ENCODE assay signal across 1 cellular context in the genomic region with DNA sequence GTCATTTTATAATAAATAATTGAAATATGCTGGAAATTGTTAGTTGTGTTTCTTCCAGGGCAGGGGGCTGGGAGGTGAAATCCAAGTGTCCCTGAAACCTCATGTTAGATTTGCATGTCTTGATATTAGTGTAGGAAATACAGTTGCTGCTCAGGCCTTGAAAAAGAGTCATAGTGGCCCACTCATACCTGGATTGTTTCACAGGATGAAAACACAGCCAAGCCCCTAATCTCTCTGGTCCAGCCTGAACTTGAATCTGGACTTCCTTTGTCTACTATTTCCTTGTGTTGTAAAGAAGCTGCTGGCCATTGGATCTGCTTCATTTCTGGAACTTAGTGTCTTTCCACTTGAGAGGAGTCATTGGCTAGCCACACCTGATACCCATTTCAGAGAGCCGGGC.
TF ChIP-seq lines count a peak whose summit lies in the region.

No MANE protein-coding gene starts in this region.

TF ChIP-seq in H1, 55 proteins besides CTCF, POLR2A, EP300 and RAD21 (continued from another document):
- TF ChIP-seq, protein P1, sequence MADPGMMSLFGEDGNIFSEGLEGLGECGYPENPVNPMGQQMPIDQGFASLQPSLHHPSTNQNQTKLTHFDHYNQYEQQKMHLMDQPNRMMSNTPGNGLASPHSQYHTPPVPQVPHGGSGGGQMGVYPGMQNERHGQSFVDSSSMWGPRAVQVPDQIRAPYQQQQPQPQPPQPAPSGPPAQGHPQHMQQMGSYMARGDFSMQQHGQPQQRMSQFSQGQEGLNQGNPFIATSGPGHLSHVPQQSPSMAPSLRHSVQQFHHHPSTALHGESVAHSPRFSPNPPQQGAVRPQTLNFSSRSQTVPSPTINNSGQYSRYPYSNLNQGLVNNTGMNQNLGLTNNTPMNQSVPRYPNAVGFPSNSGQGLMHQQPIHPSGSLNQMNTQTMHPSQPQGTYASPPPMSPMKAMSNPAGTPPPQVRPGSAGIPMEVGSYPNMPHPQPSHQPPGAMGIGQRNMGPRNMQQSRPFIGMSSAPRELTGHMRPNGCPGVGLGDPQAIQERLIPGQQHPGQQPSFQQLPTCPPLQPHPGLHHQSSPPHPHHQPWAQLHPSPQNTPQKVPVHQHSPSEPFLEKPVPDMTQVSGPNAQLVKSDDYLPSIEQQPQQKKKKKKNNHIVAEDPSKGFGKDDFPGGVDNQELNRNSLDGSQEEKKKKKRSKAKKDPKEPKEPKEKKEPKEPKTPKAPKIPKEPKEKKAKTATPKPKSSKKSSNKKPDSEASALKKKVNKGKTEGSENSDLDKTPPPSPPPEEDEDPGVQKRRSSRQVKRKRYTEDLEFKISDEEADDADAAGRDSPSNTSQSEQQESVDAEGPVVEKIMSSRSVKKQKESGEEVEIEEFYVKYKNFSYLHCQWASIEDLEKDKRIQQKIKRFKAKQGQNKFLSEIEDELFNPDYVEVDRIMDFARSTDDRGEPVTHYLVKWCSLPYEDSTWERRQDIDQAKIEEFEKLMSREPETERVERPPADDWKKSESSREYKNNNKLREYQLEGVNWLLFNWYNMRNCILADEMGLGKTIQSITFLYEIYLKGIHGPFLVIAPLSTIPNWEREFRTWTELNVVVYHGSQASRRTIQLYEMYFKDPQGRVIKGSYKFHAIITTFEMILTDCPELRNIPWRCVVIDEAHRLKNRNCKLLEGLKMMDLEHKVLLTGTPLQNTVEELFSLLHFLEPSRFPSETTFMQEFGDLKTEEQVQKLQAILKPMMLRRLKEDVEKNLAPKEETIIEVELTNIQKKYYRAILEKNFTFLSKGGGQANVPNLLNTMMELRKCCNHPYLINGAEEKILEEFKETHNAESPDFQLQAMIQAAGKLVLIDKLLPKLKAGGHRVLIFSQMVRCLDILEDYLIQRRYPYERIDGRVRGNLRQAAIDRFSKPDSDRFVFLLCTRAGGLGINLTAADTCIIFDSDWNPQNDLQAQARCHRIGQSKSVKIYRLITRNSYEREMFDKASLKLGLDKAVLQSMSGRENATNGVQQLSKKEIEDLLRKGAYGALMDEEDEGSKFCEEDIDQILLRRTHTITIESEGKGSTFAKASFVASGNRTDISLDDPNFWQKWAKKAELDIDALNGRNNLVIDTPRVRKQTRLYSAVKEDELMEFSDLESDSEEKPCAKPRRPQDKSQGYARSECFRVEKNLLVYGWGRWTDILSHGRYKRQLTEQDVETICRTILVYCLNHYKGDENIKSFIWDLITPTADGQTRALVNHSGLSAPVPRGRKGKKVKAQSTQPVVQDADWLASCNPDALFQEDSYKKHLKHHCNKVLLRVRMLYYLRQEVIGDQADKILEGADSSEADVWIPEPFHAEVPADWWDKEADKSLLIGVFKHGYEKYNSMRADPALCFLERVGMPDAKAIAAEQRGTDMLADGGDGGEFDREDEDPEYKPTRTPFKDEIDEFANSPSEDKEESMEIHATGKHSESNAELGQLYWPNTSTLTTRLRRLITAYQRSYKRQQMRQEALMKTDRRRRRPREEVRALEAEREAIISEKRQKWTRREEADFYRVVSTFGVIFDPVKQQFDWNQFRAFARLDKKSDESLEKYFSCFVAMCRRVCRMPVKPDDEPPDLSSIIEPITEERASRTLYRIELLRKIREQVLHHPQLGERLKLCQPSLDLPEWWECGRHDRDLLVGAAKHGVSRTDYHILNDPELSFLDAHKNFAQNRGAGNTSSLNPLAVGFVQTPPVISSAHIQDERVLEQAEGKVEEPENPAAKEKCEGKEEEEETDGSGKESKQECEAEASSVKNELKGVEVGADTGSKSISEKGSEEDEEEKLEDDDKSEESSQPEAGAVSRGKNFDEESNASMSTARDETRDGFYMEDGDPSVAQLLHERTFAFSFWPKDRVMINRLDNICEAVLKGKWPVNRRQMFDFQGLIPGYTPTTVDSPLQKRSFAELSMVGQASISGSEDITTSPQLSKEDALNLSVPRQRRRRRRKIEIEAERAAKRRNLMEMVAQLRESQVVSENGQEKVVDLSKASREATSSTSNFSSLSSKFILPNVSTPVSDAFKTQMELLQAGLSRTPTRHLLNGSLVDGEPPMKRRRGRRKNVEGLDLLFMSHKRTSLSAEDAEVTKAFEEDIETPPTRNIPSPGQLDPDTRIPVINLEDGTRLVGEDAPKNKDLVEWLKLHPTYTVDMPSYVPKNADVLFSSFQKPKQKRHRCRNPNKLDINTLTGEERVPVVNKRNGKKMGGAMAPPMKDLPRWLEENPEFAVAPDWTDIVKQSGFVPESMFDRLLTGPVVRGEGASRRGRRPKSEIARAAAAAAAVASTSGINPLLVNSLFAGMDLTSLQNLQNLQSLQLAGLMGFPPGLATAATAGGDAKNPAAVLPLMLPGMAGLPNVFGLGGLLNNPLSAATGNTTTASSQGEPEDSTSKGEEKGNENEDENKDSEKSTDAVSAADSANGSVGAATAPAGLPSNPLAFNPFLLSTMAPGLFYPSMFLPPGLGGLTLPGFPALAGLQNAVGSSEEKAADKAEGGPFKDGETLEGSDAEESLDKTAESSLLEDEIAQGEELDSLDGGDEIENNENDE (IDR thresholded peaks at IDR 0.05; ENCODE audit: insufficient replicate concordance, low read length), result no peak
- TF ChIP-seq CBX5 (IDR thresholded peaks at IDR 0.05; ENCODE audit: low read depth, low read length), result no peak
- no peak for TF ChIP-seq RFX5 (IDR thresholded peaks at IDR 0.05; ENCODE audit: borderline replicate concordance, low read depth, low read length)
- TF ChIP-seq, protein P2, sequence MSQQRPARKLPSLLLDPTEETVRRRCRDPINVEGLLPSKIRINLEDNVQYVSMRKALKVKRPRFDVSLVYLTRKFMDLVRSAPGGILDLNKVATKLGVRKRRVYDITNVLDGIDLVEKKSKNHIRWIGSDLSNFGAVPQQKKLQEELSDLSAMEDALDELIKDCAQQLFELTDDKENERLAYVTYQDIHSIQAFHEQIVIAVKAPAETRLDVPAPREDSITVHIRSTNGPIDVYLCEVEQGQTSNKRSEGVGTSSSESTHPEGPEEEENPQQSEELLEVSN (IDR thresholded peaks at IDR 0.05), result no peak
- no peak for TF ChIP-seq TCF12 (IDR thresholded peaks at IDR 0.05; ENCODE audit: low read depth, low read length)
- no peak for TF ChIP-seq ZNF274 (IDR thresholded peaks at IDR 0.05; ENCODE audit: borderline replicate concordance, extremely low read depth, low read length)
- TF ChIP-seq EGR1 (IDR thresholded peaks at IDR 0.05; ENCODE audit: borderline replicate concordance, low read depth, low read length), result no peak
- TF ChIP-seq KDM4A (IDR thresholded peaks at IDR 0.05; ENCODE audit: low read depth, low read length, severe bottlenecking), result no peak
- no peak for TF ChIP-seq BCL11A (IDR thresholded peaks at IDR 0.05; ENCODE audit: low read depth in 2 of 2, low read length in 2 of 2)
- no peak for TF ChIP-seq POLR2AphosphoS5 (IDR thresholded peaks at IDR 0.05; ENCODE audit: low read depth, low read length)
